In genomic region chr4:113292371-113293042, GRCh38 we compare ENCODE assay signal across 10 cellular contexts.
DNase-seq lines count a peak whose midpoint lies in the region; ATAC-seq and TF ChIP-seq lines count a peak whose summit lies in the region.
"Had no signal": no experiment of that assay in that cellular context is flagged by ENCODE, and none has a peak within 500 bp of the region (broad histone marks: within the 10 kb centered on the region; RNA-seq: fewer than 3 reads in every experiment).

No MANE protein-coding gene starts in this region.

- ATAC-seq in HG03342 (IDR thresholded peaks at IDR 0.05; ENCODE audit: unreplicated experiment), result no peak

- H3K4me3 Mint-ChIP-seq in MCF 10A (ENCODE audit: unreplicated experiment), result no peak overlapping the region

- in situ Hi-C loops in astrocyte of the cerebellum (cut with HindIII; ENCODE audit: low sequenced_read_pairs), result no loop called here

- no peaks in the 10 kb centered on the region for H3K36me3 Mint-ChIP-seq in MCF 10A (ENCODE audit: insufficient read depth, unreplicated experiment)

- BruUV-seq in MCF 10A (replicated peaks; lab: Mats Ljungman, UMichigan), result no TSS peak

- H3K4me1 Mint-ChIP-seq in MCF 10A (ENCODE audit: insufficient read depth, unreplicated experiment), result no peaks in the 10 kb centered on the region

- no peaks in the 10 kb centered on the region for H3K27me3 Mint-ChIP-seq in MCF 10A (ENCODE audit: insufficient read depth, unreplicated experiment)

- no peaks in the 10 kb centered on the region for H3K9me3 Mint-ChIP-seq in MCF 10A (ENCODE audit: unreplicated experiment)

- no peak for TF ChIP-seq CTCF in astrocyte of the cerebellum (IDR thresholded peaks at IDR 0.05; ENCODE audit: low read depth, low read length, missing control alignments)
- no peak for TF ChIP-seq CTCF in MCF 10A (IDR thresholded peaks at IDR 0.05; ENCODE audit: unreplicated experiment)

- CTCF ChIA-PET in MCF 10A (lab: Yijun Ruan, JAX), result interaction anchor here (0.6 to 2.3 kb wide), 7 partner anchors 10 to 1093 kb away, joined by 3 to 6 read pairs (median 3); no protein-coding TSS in a partner anchor

- H3K27ac Mint-ChIP-seq in MCF 10A (ENCODE audit: low read depth, unreplicated experiment), result no peak overlapping the region

- POLR2A ChIA-PET in MCF 10A (lab: Yijun Ruan, JAX), result no interaction called here

- intact Hi-C loops in MCF 10A (cut with micrococcal nuclease), result loop anchor here (10.0 kb wide), 2 partner anchors 62 to 662 kb away; no protein-coding TSS in a partner anchor

- DNase-seq in GM03348 (ENCODE audit: low spot score) (peak; percentile 57), astrocyte of the cerebellum (ENCODE audit: low read depth) (peak; percentile 45), hypothalamus (lab: John Stamatoyannopoulos, UW) (peak in 48 of 51 donors; percentile 15 to 89 (median 52)), retina (peak; percentile 82), COLO668 (lab: John Stamatoyannopoulos, UW; ENCODE audit: unreplicated experiment) (no peak), HPDE6-E6E7 (ENCODE audit: extremely low spot score) (no peak), MCF 10A (ENCODE audit: unreplicated experiment) (no peak)
- DNase-seq: DMS 273 treated with DMSO at 0.1 percent for 48 hours; stimulated activated CD4-positive, alpha-beta T cell treated with anti-CD3 and anti-CD28 coated beads, Interleukin-2, amount 100 ng/mL, for 24 hours had no signal

- no peak overlapping the region for H3K4me3 ChIP-seq in astrocyte of the cerebellum (ENCODE audit: low read depth, low read length)

Comparison
In these comparisons a context has a peak if more than half of its experiments do, and no peak if none do; other contexts are left out.
1. DNase-seq: peak in GM03348 (single experiment), astrocyte of the cerebellum (single experiment), hypothalamus (48 of 51) and retina (single experiment); none in COLO668 (single experiment), HPDE6-E6E7 (single experiment) and MCF 10A (single experiment).